ENCODE assay signal across 30 cellular contexts in the genomic region with DNA sequence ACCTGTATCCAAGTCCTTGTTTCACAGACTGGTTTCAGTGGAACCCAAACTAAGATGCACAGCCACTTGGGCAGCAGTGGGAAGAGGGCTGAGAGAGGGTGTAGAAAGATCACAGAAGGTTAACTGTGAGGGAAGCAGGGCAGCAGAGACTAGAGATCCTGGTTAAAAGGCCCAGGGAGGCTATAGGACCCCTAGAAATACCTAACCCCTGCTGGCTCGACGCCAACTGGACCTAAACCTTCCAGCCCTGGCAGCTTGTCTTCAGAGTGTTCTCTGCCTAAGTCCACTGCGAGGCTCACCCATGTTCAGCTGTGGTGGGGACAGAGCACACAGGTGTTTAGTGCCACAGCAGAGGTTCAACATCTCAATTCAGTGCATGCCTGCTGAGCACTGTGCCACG.
"Had no signal": no experiment of that assay in that cellular context is flagged by ENCODE, and none has a peak within 500 bp of the region (broad histone marks: within the 10 kb centered on the region; RNA-seq: fewer than 3 reads in every experiment).

No MANE protein-coding gene starts in this region.

- FAIRE-seq: astrocyte, colon had no signal

- H3K4me3 ChIP-seq: esophagus muscularis mucosa, gastrocnemius medialis, heart left ventricle had no signal

- H3K36me3 Mint-ChIP-seq: activated CD4-positive, alpha-beta memory T cell treated with anti-CD3 and anti-CD28 coated beads for 36 hours; activated naive CD4-positive, alpha-beta T cell treated with anti-CD3 and anti-CD28 coated beads, Interleukin-2, amount 50 U/mL, for 72 hours; activated naive CD8-positive, alpha-beta T cell treated with anti-CD3 and anti-CD28 coated beads, Interleukin-2, amount 10 ng/mL, durations not matched to agents 7 days and 5 days had no signal

- H3K4me1 Mint-ChIP-seq: activated CD4-positive, alpha-beta T cell treated with anti-CD3 and anti-CD28 coated beads for 36 hours; activated naive CD4-positive, alpha-beta T cell treated with anti-CD3 and anti-CD28 coated beads, Interleukin-2, amount 10 ng/mL, durations not matched to agents 7 days and 5 days; activated naive CD8-positive, alpha-beta T cell treated with anti-CD3 and anti-CD28 coated beads, Interleukin-2, amount 10 ng/mL, durations not matched to agents 7 days and 5 days had no signal

- H3K4me3 Mint-ChIP-seq: activated CD4-positive, alpha-beta memory T cell treated with anti-CD3 and anti-CD28 coated beads for 36 hours; activated CD4-positive, alpha-beta T cell treated with anti-CD3 and anti-CD28 coated beads for 36 hours; activated CD4-positive, alpha-beta T cell treated with anti-CD3 and anti-CD28 coated beads, Interleukin-2, amount 10 ng/mL, durations not matched to agents 24 days and 14 days; activated naive CD4-positive, alpha-beta T cell treated with anti-CD3 and anti-CD28 coated beads, Interleukin-2, amount 10 ng/mL, durations not matched to agents 7 days and 5 days; activated naive CD8-positive, alpha-beta T cell treated with anti-CD3 and anti-CD28 coated beads, Interleukin-2, amount 10 ng/mL, durations not matched to agents 7 days and 5 days; activated T-cell treated with anti-CD3 and anti-CD28 coated beads, Interleukin-2, amount 50 U/mL, for 24 hours; activated T-cell treated with anti-CD3 and anti-CD28 coated beads, Interleukin-2, amount 50 U/mL, for 72 hours; effector memory CD8-positive, alpha-beta T cell had no signal

- H3K27ac ChIP-seq: brain microvascular endothelial cell, esophagus muscularis mucosa, foreskin keratinocyte, gastrocnemius medialis, heart left ventricle had no signal

- H3K36me3 ChIP-seq: brain microvascular endothelial cell, esophagus muscularis mucosa, gastrocnemius medialis, heart left ventricle had no signal

- ATAC-seq: activated CD4-positive, alpha-beta T cell treated with anti-CD3 and anti-CD28 coated beads for 36 hours; activated naive CD4-positive, alpha-beta T cell treated with anti-CD3 and anti-CD28 coated beads, Interleukin-2, amount 50 U/mL, for 72 hours; activated T-cell treated with anti-CD3 and anti-CD28 coated beads, Interleukin-2, amount 50 U/mL, for 72 hours; effector memory CD8-positive, alpha-beta T cell; foreskin keratinocyte; gastrocnemius medialis; heart left ventricle had no signal

- H3K9me3 Mint-ChIP-seq: activated CD4-positive, alpha-beta memory T cell treated with anti-CD3 and anti-CD28 coated beads for 36 hours; activated naive CD4-positive, alpha-beta T cell treated with anti-CD3 and anti-CD28 coated beads, Interleukin-2, amount 50 U/mL, for 72 hours; activated T-cell treated with anti-CD3 and anti-CD28 coated beads, Interleukin-2, amount 50 U/mL, for 24 hours; activated T-cell treated with anti-CD3 and anti-CD28 coated beads, Interleukin-2, amount 50 U/mL, for 72 hours; effector memory CD8-positive, alpha-beta T cell had no signal

- DNase-seq: activated CD4-positive, alpha-beta memory T cell treated with anti-CD3 and anti-CD28 coated beads for 36 hours; activated CD4-positive, alpha-beta T cell treated with anti-CD3 and anti-CD28 coated beads for 36 hours; activated CD4-positive, alpha-beta T cell treated with anti-CD3 and anti-CD28 coated beads, Interleukin-2, amount 10 ng/mL, durations not matched to agents 24 days and 14 days; activated CD4-positive, CD25-positive, alpha-beta regulatory T cell; activated CD4-positive, CD25-positive, alpha-beta regulatory T cell treated with anti-CD3 and anti-CD28 coated beads, Interleukin-2, amount 50 U/mL, for 72 hours; activated CD8-positive, alpha-beta memory T cell treated with anti-CD3 and anti-CD28 coated beads, Interleukin-2, amount 50 U/mL, for 48 hours; activated gamma-delta T cell; activated naive CD4-positive, alpha-beta T cell; activated naive CD4-positive, alpha-beta T cell treated with anti-CD3 and anti-CD28 coated beads, Interleukin-2, amount 10 ng/mL, durations not matched to agents 7 days and 5 days; activated naive CD8-positive, alpha-beta T cell treated with anti-CD3 and anti-CD28 coated beads, Interleukin-2, amount 10 ng/mL, durations not matched to agents 7 days and 5 days; activated T-cell treated with anti-CD3 and anti-CD28 coated beads for 4 hours; activated T-cell treated with anti-CD3 and anti-CD28 coated beads, Interleukin-2, amount 50 U/mL, for 24 hours; activated T-cell treated with anti-CD3 and anti-CD28 coated beads, Interleukin-2, amount 50 U/mL, for 72 hours; anterior cingulate cortex; brain microvascular endothelial cell; caudate nucleus; cortex of kidney; dermis blood vessel endothelial cell; effector CD4-positive, alpha-beta T cell; effector memory CD8-positive, alpha-beta T cell; erythroblast; foreskin keratinocyte; gastrocnemius medialis; glutamatergic neuron; heart left ventricle; T-helper 2 cell had no signal

- H3K9me3 ChIP-seq: gastrocnemius medialis had no signal

- H3K27ac Mint-ChIP-seq: activated CD4-positive, alpha-beta memory T cell treated with anti-CD3 and anti-CD28 coated beads for 36 hours; activated CD4-positive, alpha-beta T cell treated with anti-CD3 and anti-CD28 coated beads for 36 hours; activated CD4-positive, alpha-beta T cell treated with anti-CD3 and anti-CD28 coated beads, Interleukin-2, amount 10 ng/mL, durations not matched to agents 24 days and 14 days; activated naive CD4-positive, alpha-beta T cell treated with anti-CD3 and anti-CD28 coated beads, Interleukin-2, amount 10 ng/mL, durations not matched to agents 7 days and 5 days; activated naive CD4-positive, alpha-beta T cell treated with anti-CD3 and anti-CD28 coated beads, Interleukin-2, amount 50 U/mL, for 72 hours; activated T-cell treated with anti-CD3 and anti-CD28 coated beads, Interleukin-2, amount 50 U/mL, for 24 hours; activated T-cell treated with anti-CD3 and anti-CD28 coated beads, Interleukin-2, amount 50 U/mL, for 72 hours; effector memory CD8-positive, alpha-beta T cell had no signal

- H3K4me1 ChIP-seq: foreskin keratinocyte, gastrocnemius medialis had no signal
